Comparison of ENCODE assay signal across 9 cellular contexts in the genomic region with DNA sequence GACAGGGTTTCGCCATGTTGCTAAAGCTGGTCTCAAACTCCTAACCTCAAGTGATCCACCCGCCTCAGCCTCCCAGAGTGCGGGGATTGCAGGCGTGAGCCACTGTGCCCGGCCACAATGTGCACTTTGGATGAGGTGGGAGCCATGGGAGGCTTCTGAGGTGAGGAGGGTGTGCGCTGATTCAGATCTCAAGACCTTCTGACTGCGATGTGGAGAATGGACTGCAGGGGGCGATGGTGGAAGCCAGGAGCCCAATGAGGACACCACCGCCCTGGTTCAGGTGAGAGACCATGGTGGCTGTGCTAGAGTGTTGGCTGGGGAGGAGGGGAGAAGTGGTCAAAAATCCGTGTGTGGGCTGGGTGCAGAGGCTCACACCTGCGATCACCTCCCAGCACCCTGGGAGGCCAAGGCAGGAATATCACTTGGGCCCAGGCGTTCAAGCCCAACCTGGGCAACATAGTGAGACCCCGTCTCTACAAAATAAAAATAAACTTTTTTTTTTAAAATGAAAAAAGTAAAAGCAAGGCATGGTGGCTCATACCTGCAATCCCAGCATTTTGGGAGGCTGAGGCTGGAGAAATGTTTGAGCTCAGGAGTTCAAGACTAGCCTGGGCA. TPM values are rescaled to one million over a fixed set of nuclear protein-coding genes. Genes with fewer than 3 reads are reported as not detected.
A peak's percentile ranks its signal among the peaks of the same experiment; 100 is the strongest.
DNase-seq lines count a peak whose midpoint lies in the region; ATAC-seq and TF ChIP-seq lines count a peak whose summit lies in the region.
"Had no signal": no experiment of that assay in that cellular context is flagged by ENCODE, and none has a peak within 500 bp of the region (broad histone marks: within the 10 kb centered on the region; RNA-seq: fewer than 3 reads in every experiment).

No MANE protein-coding gene starts in this region.

- peak; percentile 28 to 52 for TF ChIP-seq CTCF in mammary epithelial cell (conservative IDR thresholded peaks at IDR 0.05 in 1 of 2, IDR thresholded peaks at IDR 0.05 in 1 of 2; ENCODE audit: extremely low read depth in 1 of 2, insufficient read depth in 1 of 2, low read depth in 1 of 2, low read length in 2 of 2)
- TF ChIP-seq CTCF in neutrophil (IDR thresholded peaks at IDR 0.05): peak; percentile 58

- H3K27ac ChIP-seq in mammary epithelial cell (ENCODE audit: insufficient read depth, low read depth, low read length) (no peak overlapping the region), neutrophil (no peak overlapping the region)
- H3K27ac ChIP-seq: skin epidermis had no signal

- no peak overlapping the region for H2AFZ ChIP-seq in mammary epithelial cell (ENCODE audit: low read depth, low read length)

- no peak overlapping the region for H3K9ac ChIP-seq in mammary epithelial cell (ENCODE audit: insufficient read depth, low read length)

- H3K27me3 ChIP-seq in mammary epithelial cell (ENCODE audit: insufficient read depth, low read length): no peaks in the 10 kb centered on the region
- peaks cover 4% of the 10 kb centered on the region for H3K27me3 ChIP-seq in neutrophil

- H3K4me2 ChIP-seq in mammary epithelial cell (ENCODE audit: insufficient read depth, low read depth, low read length): no peak overlapping the region

- intact Hi-C loops in mammary epithelial cell (cut with micrococcal nuclease): loop anchor here (5.0 kb wide), 1 partner anchor 147 kb away; no protein-coding TSS in a partner anchor

- H3K4me1 ChIP-seq in mammary epithelial cell (ENCODE audit: insufficient read depth, low read length): peaks cover 2% of the 10 kb centered on the region
- H3K4me1 ChIP-seq in neutrophil (ENCODE audit: control insufficient read depth in 1 of 2, insufficient read depth in 1 of 2, low read depth in 1 of 2, low read length in 1 of 2): peaks cover 9 to 10% of the 10 kb centered on the region in 2 experiments

- H3K4me3 ChIP-seq in mammary epithelial cell (replicated peaks in 1 of 3; ENCODE audit: insufficient read depth in 1 of 3, low read depth in 2 of 3, low read length in 3 of 3) (no peak overlapping the region), neutrophil (ENCODE audit: low read depth in 1 of 2, low read length in 1 of 2) (no peak overlapping the region)
- H3K4me3 ChIP-seq: skin epidermis had no signal

- no TSS peak for BruUV-seq in mammary epithelial cell (replicated peaks; lab: Mats Ljungman, UMichigan)

- dilution Hi-C loops in mammary epithelial cell (cut with HindIII; ENCODE audit: low sequenced_read_pairs): no loop called here

- H3K9me3 ChIP-seq in mammary epithelial cell (replicated peaks; ENCODE audit: insufficient read depth, low read length) (no peaks in the 10 kb centered on the region), neutrophil (no peaks in the 10 kb centered on the region)

- in situ Hi-C loops in mammary epithelial cell (cut with MboI; ENCODE audit: low sequenced_read_pairs in 2 of 2): loop anchor here in 1 of 2 donors (25.0 kb wide), 1 partner anchor 407 kb away; no protein-coding TSS in a partner anchor

- no peaks in the 10 kb centered on the region for H3K79me2 ChIP-seq in mammary epithelial cell (ENCODE audit: insufficient read depth, low read length)

- H4K20me1 ChIP-seq in mammary epithelial cell (ENCODE audit: insufficient read depth, low read length): no peaks in the 10 kb centered on the region

- CTCF ChIA-PET in mammary epithelial cell (lab: Charles Lee; ENCODE audit: low non-redundant PET): no interaction called here

- WGBS in mammary epithelial cell (ENCODE audit: low coverage, missing lambda C conversion rate): 93% methylated on average over 12 of the region's 13 CpGs

- H3K36me3 ChIP-seq in mammary epithelial cell (ENCODE audit: insufficient read depth, low read length) (no peaks in the 10 kb centered on the region), neutrophil (no peaks in the 10 kb centered on the region)

- no peak for ATAC-seq in GM21786 (IDR thresholded peaks at IDR 0.05; ENCODE audit: unreplicated experiment)

- DNase-seq in NCI-H2196 (lab: John Stamatoyannopoulos, UW; ENCODE audit: unreplicated experiment) (peak; percentile 33), NCI-H2196 treated with DMSO at 0.1 percent for 48 hours (lab: John Stamatoyannopoulos, UW; ENCODE audit: unreplicated experiment) (no peak), T-helper 1 cell (peak in 3 of 5 donors; percentile 38 to 50 (median 45)), mammary epithelial cell (no peak), NCI-H2029 (lab: John Stamatoyannopoulos, UW) (no peak), NCI-H1092 (lab: John Stamatoyannopoulos, UW) (no peak)

RNA-seq across cellular contexts. Expression of gene INAFM1, which starts 5.6 kb away (rescaled TPM):
- 10 to 100 TPM in 1 of 2 donors, 1 to 10 TPM in 1; 2.0 to 10.9 TPM for total RNA-seq in mammary epithelial cell
- 0.65 TPM for polyA plus RNA-seq in mammary epithelial cell
- polyA minus RNA-seq in mammary epithelial cell: not detected

RNA-seq across cellular contexts. Expression of gene CCDC9, which starts 24.0 kb away (rescaled TPM):
- total RNA-seq in mammary epithelial cell: 10 to 100 TPM in 1 of 2 donors, 1 to 10 TPM in 1; 4.7 to 29.6 TPM
- polyA plus RNA-seq in mammary epithelial cell: 3.2 TPM
- polyA minus RNA-seq in mammary epithelial cell: 9.1 TPM

RNA-seq across cellular contexts. Expression of gene C5AR1, which starts 29.4 kb away (rescaled TPM):
- 1 to 10 TPM in 1 of 2 donors, under 1 TPM in 1; 0.17 to 1.9 TPM for total RNA-seq in mammary epithelial cell
- polyA plus RNA-seq in mammary epithelial cell: 0.03 TPM
- polyA minus RNA-seq in mammary epithelial cell: not detected

RNA-seq across cellular contexts. Expression of gene BBC3, which starts 49.3 kb away (rescaled TPM):
- total RNA-seq in mammary epithelial cell: 1 to 10 TPM; 7.0 to 8.1 TPM
- 1.4 TPM for polyA plus RNA-seq in mammary epithelial cell
- polyA minus RNA-seq in mammary epithelial cell: 1.2 TPM

RNA-seq across cellular contexts. Expression of gene C5AR2, which starts 51.7 kb away (rescaled TPM):
- under 1 TPM in 1 of 2 donors, not detected in 1; 0.09 TPM for total RNA-seq in mammary epithelial cell
- 0.06 TPM for polyA plus RNA-seq in mammary epithelial cell
- not detected for polyA minus RNA-seq in mammary epithelial cell

Comparison
In these comparisons a context has a peak if more than half of its experiments do, and no peak if none do; other contexts are left out.
1. DNase-seq: peak in NCI-H2196 (single experiment) and T-helper 1 cell (3 of 5); none in NCI-H2196 treated with DMSO at 0.1 percent for 48 hours (single experiment), mammary epithelial cell (single experiment), NCI-H2029 (single experiment) and NCI-H1092 (single experiment).